In the genomic region with DNA sequence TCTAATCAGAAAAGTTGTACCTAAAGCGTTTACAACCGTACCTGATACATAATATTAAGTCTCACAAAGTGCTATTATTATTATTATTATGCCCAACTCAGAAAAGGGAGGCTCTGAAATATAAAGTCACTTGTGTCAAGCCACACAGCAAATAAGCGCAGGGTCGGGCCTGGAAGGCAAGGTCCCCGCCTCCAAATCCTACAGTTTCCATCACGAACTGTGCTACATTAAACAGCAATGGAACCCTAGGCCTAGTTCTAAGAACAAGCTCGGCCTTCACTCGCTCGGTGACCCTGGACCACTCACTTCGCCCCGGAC, we compare ENCODE assay signal across 8 cellular contexts. TPM values are rescaled to one million over a fixed set of nuclear protein-coding genes. Genes with fewer than 3 reads are reported as not detected.
DNase-seq lines count a peak whose midpoint lies in the region; ATAC-seq and TF ChIP-seq lines count a peak whose summit lies in the region.

No MANE protein-coding gene starts in this region.

- no peak for TF ChIP-seq CTCF in CD8-positive, alpha-beta T cell (IDR thresholded peaks at IDR 0.05)
- TF ChIP-seq CTCF in choroid plexus epithelial cell (conservative IDR thresholded peaks at IDR 0.05; ENCODE audit: low read depth, low read length) (no peak), natural killer cell (IDR thresholded peaks at IDR 0.05) (no peak)

- no peaks in the 10 kb centered on the region for H3K9me3 Mint-ChIP-seq in CD8-positive, alpha-beta T cell
- no peaks in the 10 kb centered on the region for H3K9me3 Mint-ChIP-seq in natural killer cell

- H3K4me1 ChIP-seq in CD8-positive, alpha-beta T cell (ENCODE audit: insufficient read depth, low read length): peaks cover 10% of the 10 kb centered on the region

- DNase-seq in CD8-positive, alpha-beta T cell: peak in 1 of 7 experiments; percentile 8
- DNase-seq in MG63: no peak
- DNase-seq in choroid plexus epithelial cell (ENCODE audit: low read depth): peak; percentile 23
- DNase-seq in natural killer cell: no peak
- DNase-seq in retina: no peak
- DNase-seq in mucosa of gallbladder (ENCODE audit: low spot score): no peak
- DNase-seq in NCI-H1417 treated with DMSO at 0.1 percent for 48 hours (lab: John Stamatoyannopoulos, UW): no peak

- no peaks in the 10 kb centered on the region for H3K36me3 ChIP-seq in CD8-positive, alpha-beta T cell (ENCODE audit: insufficient read depth, low read length)
- no peaks in the 10 kb centered on the region for H3K36me3 ChIP-seq in MG63

- no peak for ATAC-seq in CD8-positive, alpha-beta T cell
- ATAC-seq in natural killer cell (no peak), HG03521 (IDR thresholded peaks at IDR 0.05; ENCODE audit: unreplicated experiment) (no peak)

- H3K27ac Mint-ChIP-seq in CD8-positive, alpha-beta T cell: peak overlapping the region; percentile 91
- peak overlapping the region; percentile 96 to 97 for H3K27ac Mint-ChIP-seq in natural killer cell

- no peaks in the 10 kb centered on the region for H3K9me3 ChIP-seq in CD8-positive, alpha-beta T cell (ENCODE audit: low read length)
- no peaks in the 10 kb centered on the region for H3K9me3 ChIP-seq in MG63

- H3K27me3 ChIP-seq in CD8-positive, alpha-beta T cell (ENCODE audit: insufficient read depth, low read length): no peaks in the 10 kb centered on the region
- no peaks in the 10 kb centered on the region for H3K27me3 ChIP-seq in MG63

- H3K36me3 Mint-ChIP-seq in CD8-positive, alpha-beta T cell: peaks cover 4% of the 10 kb centered on the region
- no peaks in the 10 kb centered on the region for H3K36me3 Mint-ChIP-seq in natural killer cell

- peaks cover 20% of the 10 kb centered on the region for H3K4me1 Mint-ChIP-seq in CD8-positive, alpha-beta T cell (ENCODE audit: low read depth)
- peaks cover 48 to 53% of the 10 kb centered on the region in 2 donors for H3K4me1 Mint-ChIP-seq in natural killer cell

- CTCF ChIA-PET in CD8-positive, alpha-beta T cell (lab: Charles Lee): no interaction called here

- intact Hi-C loops in CD8-positive, alpha-beta T cell (cut with DNase I, micrococcal nuclease): loop anchor here (1.0 to 10.0 kb wide), 9 partner anchors 38 to 1749 kb away; a partner anchor contains a TSS
- intact Hi-C loops in natural killer cell (cut with micrococcal nuclease): loop anchor here (1.0 kb wide), 3 partner anchors 38 to 710 kb away; a partner anchor contains a TSS

- peak overlapping the region; percentile 61 for H3K27ac ChIP-seq in CD8-positive, alpha-beta T cell (ENCODE audit: low read depth, low read length)

- peak overlapping the region; percentile 87 for H3K4me3 ChIP-seq in CD8-positive, alpha-beta T cell (ENCODE audit: low read depth, low read length)
- H3K4me3 ChIP-seq in MG63: peak overlapping the region; percentile 72
- peak overlapping the region; percentile 99 for H3K4me3 ChIP-seq in choroid plexus epithelial cell (ENCODE audit: low read depth, low read length)

- POLR2A ChIA-PET in CD8-positive, alpha-beta T cell (lab: Charles Lee): interaction anchor here (0.7 kb wide), 1 partner anchor 18 kb away, joined by 3 read pairs; no protein-coding TSS in a partner anchor

- peak overlapping the region; percentile 96 for H3K4me3 Mint-ChIP-seq in CD8-positive, alpha-beta T cell
- H3K4me3 Mint-ChIP-seq in natural killer cell: peak overlapping the region; percentile 94

- H3K27me3 Mint-ChIP-seq in CD8-positive, alpha-beta T cell (ENCODE audit: low read depth): no peaks in the 10 kb centered on the region
- H3K27me3 Mint-ChIP-seq in natural killer cell (ENCODE audit: low read depth in 2 of 2): no peaks in the 10 kb centered on the region

RNA-seq across cellular contexts. Expression of a gene that starts 0.6 kb away (rescaled TPM):
- not detected for total RNA-seq in CD8-positive, alpha-beta T cell
- total RNA-seq in MG63 (2014; rRNA removed; shearing (Covaris generic); ENCODE audit: low replicate concordance): 5.5 and 7.5 TPM in 2 replicates
- total RNA-seq in natural killer cell: 1 to 10 TPM in 1 of 3 donors, under 1 TPM in 2; 0.95 to 1.4 (median 0.96) TPM
- total RNA-seq in mucosa of gallbladder: 6.3 TPM

RNA-seq across cellular contexts. Expression of a gene that starts 37.4 kb away (rescaled TPM):
- 1 to 10 TPM; 3.1 to 4.2 TPM for total RNA-seq in CD8-positive, alpha-beta T cell
- not detected in 2 replicates for total RNA-seq in MG63 (2014; rRNA removed; shearing (Covaris generic); ENCODE audit: low replicate concordance)
- total RNA-seq in natural killer cell (10 to 100 TPM; 17.8 to 30.8 (median 26.5) TPM), mucosa of gallbladder (24.9 TPM)

RNA-seq across cellular contexts. Expression of a gene that starts 48.1 kb away (rescaled TPM):
- total RNA-seq in CD8-positive, alpha-beta T cell: 1 to 10 TPM; 7.8 to 7.9 TPM
- total RNA-seq in MG63 (2014; rRNA removed; shearing (Covaris generic); ENCODE audit: low replicate concordance): 40.8 and 41.2 TPM in 2 replicates
- total RNA-seq in natural killer cell (10 to 100 TPM in 1 of 3 donors, 1 to 10 TPM in 2; 7.8 to 13.6 (median 10.0) TPM), mucosa of gallbladder (14.0 TPM)
